Comparison of ENCODE assay signal across 21 cellular contexts in genomic region chr6:79515436-79515835, GRCh38.
"Had no signal": no experiment of that assay in that cellular context is flagged by ENCODE, and none has a peak within 500 bp of the region (broad histone marks: within the 10 kb centered on the region; RNA-seq: fewer than 3 reads in every experiment).

No MANE protein-coding gene starts in this region.

- DNase-seq: hippocampal formation; islet precursor cell; left ventricle myocardium inferior; mesendoderm; midbrain; mucosa of descending colon; naive thymus-derived CD4-positive, alpha-beta T cell; ovary; right lobe of liver; stimulated activated CD4-positive, alpha-beta T cell treated with anti-CD3 and anti-CD28 coated beads, Interleukin-1b, Interleukin-23, amount 100 ng/mL, for 48 hours; stimulated activated CD4-positive, alpha-beta T cell treated with anti-CD3 and anti-CD28 coated beads, Interleukin-2, amount 100 ng/mL, for 48 hours; stimulated activated CD4-positive, alpha-beta T cell treated with anti-CD3 and anti-CD28 coated beads, Interleukin-4, amount 100 ng/mL, for 4 hours; stimulated activated CD8-positive, alpha-beta memory T cell treated with anti-CD3 and anti-CD28 coated beads, Interleukin-4, amount 100 ng/mL, for 48 hours; stimulated activated naive CD4-positive, alpha-beta T cell treated with Interleukin-2 at 50 U/mL for 16 hours; stimulated activated naive CD8-positive, alpha-beta T cell treated with anti-CD3 and anti-CD28 coated beads, Interleukin-15, amount 100 ng/mL, for 72 hours; substantia nigra; transverse colon; upper lobe of left lung had no signal

- H3K4me3 Mint-ChIP-seq: naive thymus-derived CD4-positive, alpha-beta T cell; natural killer cell treated with Interleukin-12 subunit alpha and Interleukin-12 subunit beta and Interleukin-15 and Interleukin-18, amount 100 ng/mL, for 72 hours; stimulated activated memory B cell treated with anti-CD40 and anti-IgM and Interleukin-4, amounts not matched to agents 10 μg/mL and 1 μg/mL and 100 μg/mL, for 72 hours; stimulated activated naive CD8-positive, alpha-beta T cell treated with anti-CD3 and anti-CD28 coated beads, Interleukin-15, amount 100 ng/mL, for 72 hours had no signal

- H3K9me3 Mint-ChIP-seq: natural killer cell treated with Interleukin-12 subunit alpha and Interleukin-12 subunit beta and Interleukin-15 and Interleukin-18, amount 100 ng/mL, for 72 hours; stimulated activated naive CD8-positive, alpha-beta T cell treated with anti-CD3 and anti-CD28 coated beads, Interleukin-15, amount 100 ng/mL, for 72 hours had no signal

- H3K36me3 Mint-ChIP-seq: natural killer cell treated with Interleukin-12 subunit alpha and Interleukin-12 subunit beta and Interleukin-15 and Interleukin-18, amount 100 ng/mL, for 72 hours had no signal

- H3K4me1 Mint-ChIP-seq: naive thymus-derived CD4-positive, alpha-beta T cell; stimulated activated memory B cell treated with anti-CD40 and anti-IgM and Interleukin-4, amounts not matched to agents 10 μg/mL and 1 μg/mL and 100 μg/mL, for 72 hours; stimulated activated naive CD8-positive, alpha-beta T cell treated with anti-CD3 and anti-CD28 coated beads, Interleukin-15, amount 100 ng/mL, for 72 hours had no signal

- H3K27ac Mint-ChIP-seq: naive thymus-derived CD4-positive, alpha-beta T cell; natural killer cell treated with Interleukin-12 subunit alpha and Interleukin-12 subunit beta and Interleukin-15 and Interleukin-18, amount 100 ng/mL, for 72 hours; progenitor cell of endocrine pancreas; stimulated activated memory B cell treated with anti-CD40 and anti-IgM and Interleukin-4, amounts not matched to agents 10 μg/mL and 1 μg/mL and 100 μg/mL, for 72 hours; stimulated activated naive CD8-positive, alpha-beta T cell treated with anti-CD3 and anti-CD28 coated beads, Interleukin-15, amount 100 ng/mL, for 72 hours had no signal

- H3K27me3 Mint-ChIP-seq: naive thymus-derived CD4-positive, alpha-beta T cell; natural killer cell treated with Interleukin-12 subunit alpha and Interleukin-12 subunit beta and Interleukin-15 and Interleukin-18, amount 100 ng/mL, for 72 hours; progenitor cell of endocrine pancreas; stimulated activated memory B cell treated with anti-CD40 and anti-IgM and Interleukin-4, amounts not matched to agents 10 μg/mL and 1 μg/mL and 100 μg/mL, for 72 hours; stimulated activated naive CD8-positive, alpha-beta T cell treated with anti-CD3 and anti-CD28 coated beads, Interleukin-15, amount 100 ng/mL, for 72 hours had no signal
